In genomic region chr10:75067272-75067671, GRCh38 we compare ENCODE assay signal across 31 cellular contexts.
"Had no signal": no experiment of that assay in that cellular context is flagged by ENCODE, and none has a peak within 500 bp of the region (broad histone marks: within the 10 kb centered on the region; RNA-seq: fewer than 3 reads in every experiment).

No MANE protein-coding gene starts in this region.

- H3K4me1 ChIP-seq: left lung, lower lobe of right lung, right lobe of liver, suprapubic skin, upper lobe of right lung had no signal

- H3K4me3 ChIP-seq: heart right ventricle, hepatocyte, left lung, lower lobe of right lung, mucosa of descending colon, ovary, right atrium auricular region, right lobe of liver, smooth muscle cell, suprapubic skin, thoracic aorta, tibial artery, upper lobe of right lung had no signal

- H2AFZ ChIP-seq: hepatocyte had no signal

- ATAC-seq: heart right ventricle; left colon; left lung; lower lobe of right lung; mucosa of descending colon; naive thymus-derived CD4-positive, alpha-beta T cell; natural killer cell treated with Interleukin-12 subunit alpha and Interleukin-12 subunit beta and Interleukin-15 and Interleukin-18, amount 100 ng/mL, for 72 hours; right lobe of liver; stimulated activated effector memory CD8-positive, alpha-beta T cell treated with anti-CD3 and anti-CD28 coated beads, Interleukin-12 subunit alpha, Interleukin-12 subunit beta, amount 100 ng/mL, for 72 hours; upper lobe of right lung had no signal

- H3K9me3 Mint-ChIP-seq: naive thymus-derived CD4-positive, alpha-beta T cell; natural killer cell treated with Interleukin-12 subunit alpha and Interleukin-12 subunit beta and Interleukin-15 and Interleukin-18, amount 100 ng/mL, for 72 hours; stimulated activated effector memory CD8-positive, alpha-beta T cell treated with anti-CD3 and anti-CD28 coated beads, Interleukin-12 subunit alpha, Interleukin-12 subunit beta, amount 100 ng/mL, for 72 hours; stimulated activated naive CD8-positive, alpha-beta T cell treated with anti-CD3 and anti-CD28 coated beads, Interleukin-15, Interleukin-2, amounts not matched to agents 100 ng/mL and 50 ng/mL, for 24 hours had no signal

- H3K79me2 ChIP-seq: hepatocyte had no signal

- H3K4me3 Mint-ChIP-seq: naive thymus-derived CD4-positive, alpha-beta T cell; natural killer cell treated with Interleukin-12 subunit alpha and Interleukin-12 subunit beta and Interleukin-15 and Interleukin-18, amount 100 ng/mL, for 72 hours; stimulated activated effector memory CD8-positive, alpha-beta T cell treated with anti-CD3 and anti-CD28 coated beads, Interleukin-12 subunit alpha, Interleukin-12 subunit beta, amount 100 ng/mL, for 72 hours; stimulated activated naive CD8-positive, alpha-beta T cell treated with anti-CD3 and anti-CD28 coated beads, Interleukin-15, Interleukin-2, amounts not matched to agents 100 ng/mL and 50 ng/mL, for 24 hours had no signal

- H3K4me2 ChIP-seq: hepatocyte, smooth muscle cell had no signal

- H3K27ac Mint-ChIP-seq: naive thymus-derived CD4-positive, alpha-beta T cell; natural killer cell treated with Interleukin-12 subunit alpha and Interleukin-12 subunit beta and Interleukin-15 and Interleukin-18, amount 100 ng/mL, for 72 hours; progenitor cell of endocrine pancreas; stimulated activated effector memory CD8-positive, alpha-beta T cell treated with anti-CD3 and anti-CD28 coated beads, Interleukin-12 subunit alpha, Interleukin-12 subunit beta, amount 100 ng/mL, for 72 hours; stimulated activated naive CD8-positive, alpha-beta T cell treated with anti-CD3 and anti-CD28 coated beads, Interleukin-15, Interleukin-2, amounts not matched to agents 100 ng/mL and 50 ng/mL, for 24 hours had no signal

- H3K27me3 Mint-ChIP-seq: naive thymus-derived CD4-positive, alpha-beta T cell; natural killer cell treated with Interleukin-12 subunit alpha and Interleukin-12 subunit beta and Interleukin-15 and Interleukin-18, amount 100 ng/mL, for 72 hours; stimulated activated naive CD8-positive, alpha-beta T cell treated with anti-CD3 and anti-CD28 coated beads, Interleukin-15, Interleukin-2, amounts not matched to agents 100 ng/mL and 50 ng/mL, for 24 hours had no signal

- DNase-seq: heart right ventricle; kidney glomerular epithelial cell; left colon; left lung; lower lobe of right lung; midbrain; mucosa of descending colon; naive thymus-derived CD4-positive, alpha-beta T cell; occipital lobe; ovary; right lobe of liver; stimulated activated CD4-positive, alpha-beta T cell treated with anti-CD3 and anti-CD28 coated beads, Interleukin-12 subunit alpha, Interleukin-12 subunit beta, amount 100 ng/mL, for 4 hours; stimulated activated CD4-positive, alpha-beta T cell treated with anti-CD3 and anti-CD28 coated beads, Interleukin-15, amount 100 ng/mL, for 24 hours; stimulated activated CD4-positive, alpha-beta T cell treated with anti-CD3 and anti-CD28 coated beads, Interleukin-2, amount 100 ng/mL, for 24 hours; stimulated activated CD4-positive, alpha-beta T cell treated with anti-CD3 and anti-CD28 coated beads, Interleukin-4, amount 100 ng/mL, for 1 hour; stimulated activated naive CD4-positive, alpha-beta T cell; tibial artery; trophoblast cell; upper lobe of right lung had no signal

- H3K36me3 Mint-ChIP-seq: naive thymus-derived CD4-positive, alpha-beta T cell; natural killer cell treated with Interleukin-12 subunit alpha and Interleukin-12 subunit beta and Interleukin-15 and Interleukin-18, amount 100 ng/mL, for 72 hours; stimulated activated effector memory CD8-positive, alpha-beta T cell treated with anti-CD3 and anti-CD28 coated beads, Interleukin-12 subunit alpha, Interleukin-12 subunit beta, amount 100 ng/mL, for 72 hours had no signal

- H3K27me3 ChIP-seq: heart right ventricle, hepatocyte, left lung, neutrophil, ovary, right atrium auricular region, right lobe of liver, suprapubic skin, tibial artery, upper lobe of right lung had no signal

- H3K9me3 ChIP-seq: heart right ventricle, left lung, lower lobe of right lung, mucosa of descending colon, neutrophil, ovary, right atrium auricular region, right lobe of liver, suprapubic skin, thoracic aorta, tibial artery, upper lobe of right lung had no signal

- H3K36me3 ChIP-seq: heart right ventricle, left lung, lower lobe of right lung, neutrophil, ovary, right atrium auricular region, right lobe of liver, suprapubic skin, thoracic aorta, tibial artery, upper lobe of right lung had no signal

- H3K27ac ChIP-seq: heart right ventricle, hepatocyte, left lung, lower lobe of right lung, neutrophil, ovary, right atrium auricular region, right lobe of liver, suprapubic skin, thoracic aorta, tibial artery, upper lobe of right lung had no signal

- FAIRE-seq: keratinocyte, urothelium cell line had no signal
